In genomic region chr6:35343835-35344550, GRCh38 we compare ENCODE assay signal across 8 cellular contexts. TPM values are rescaled to one million over a fixed set of nuclear protein-coding genes. Genes with fewer than 3 reads are reported as not detected.
A peak's percentile ranks its signal among the peaks of the same experiment; 100 is the strongest.
DNase-seq lines count a peak whose midpoint lies in the region; ATAC-seq and TF ChIP-seq lines count a peak whose summit lies in the region.

No MANE protein-coding gene starts in this region.

- no peaks in the 10 kb centered on the region for H4K20me1 ChIP-seq in mammary epithelial cell (ENCODE audit: insufficient read depth, low read length)

- peak overlapping the region; percentile 94 for H3K9ac ChIP-seq in mammary epithelial cell (ENCODE audit: insufficient read depth, low read length)
- peak overlapping the region; percentile 90 for H3K9ac ChIP-seq in mucosa of stomach (ENCODE audit: low read length)

- H3K36me3 ChIP-seq in mammary epithelial cell (ENCODE audit: insufficient read depth, low read length) (peaks cover 5% of the 10 kb centered on the region), mucosa of stomach (ENCODE audit: control insufficient read depth, insufficient read depth, low read length) (peaks cover 5% of the 10 kb centered on the region), aorta (ENCODE audit: control insufficient read depth in 1 of 2, insufficient read depth in 2 of 2, low read length in 1 of 2) (peaks cover 0 to 12% of the 10 kb centered on the region in 2 donors)

- H3K4me1 ChIP-seq in right cardiac atrium (ENCODE audit: control insufficient read depth, insufficient read depth, low read length) (no peaks in the 10 kb centered on the region), mammary epithelial cell (ENCODE audit: insufficient read depth, low read length) (peaks cover 22% of the 10 kb centered on the region), mucosa of stomach (ENCODE audit: control insufficient read depth, insufficient read depth, low read length) (peaks cover 11% of the 10 kb centered on the region), aorta (ENCODE audit: control insufficient read depth in 1 of 2, insufficient read depth in 2 of 2, low read length in 2 of 2) (peaks cover 4% of the 10 kb centered on the region in 2 donors)

- H3K4me3 ChIP-seq in right cardiac atrium (ENCODE audit: low read length) (peak overlapping the region; percentile 77), mammary epithelial cell (replicated peaks in 1 of 3; ENCODE audit: insufficient read depth in 1 of 3, low read depth in 2 of 3, low read length in 3 of 3) (peak overlapping the region; percentile 63 to 73 (median 68)), mucosa of stomach (ENCODE audit: low read length) (peak overlapping the region; percentile 11), aorta (ENCODE audit: low read length in 2 of 2) (peak overlapping the region; percentile 76 to 85)

- H3K79me2 ChIP-seq in mammary epithelial cell (ENCODE audit: insufficient read depth, low read length): peaks cover 46% of the 10 kb centered on the region

- in situ Hi-C loops in mammary epithelial cell (cut with MboI; ENCODE audit: low sequenced_read_pairs in 2 of 2): loop anchor here (5.0 to 10.0 kb wide), 3 partner anchors 58 to 108 kb away; partner anchors contain the start of gene FANCE (in 1 of the 2)

- H3K4me2 ChIP-seq in mammary epithelial cell (ENCODE audit: insufficient read depth, low read depth, low read length): peak overlapping the region; percentile 81

- ATAC-seq in right cardiac atrium (no peak), left ventricle myocardium superior (no peak), aorta (ENCODE audit: low FRiP score) (no peak)

- CTCF ChIA-PET in mammary epithelial cell (lab: Charles Lee; ENCODE audit: low non-redundant PET): interaction anchor here (1.0 kb wide), 1 partner anchor 71 kb away, joined by 6 read pairs; no protein-coding TSS in a partner anchor

- no peak for DNase-seq in right cardiac atrium
- DNase-seq in left ventricle myocardium superior: no peak
- DNase-seq in mammary epithelial cell: no peak
- no peak for DNase-seq in aorta
- DNase-seq in stimulated activated CD4-positive, alpha-beta T cell treated with anti-CD3 and anti-CD28 coated beads, Interleukin-2, amount 100 ng/mL, for 24 hours: no peak
- no peak for DNase-seq in AML-193 (lab: John Stamatoyannopoulos, UW)
- DNase-seq in NCI-H82 (lab: John Stamatoyannopoulos, UW): no peak

- no peaks in the 10 kb centered on the region for H3K27me3 ChIP-seq in right cardiac atrium (ENCODE audit: control insufficient read depth, insufficient read depth)
- H3K27me3 ChIP-seq in mammary epithelial cell (ENCODE audit: insufficient read depth, low read length): no peaks in the 10 kb centered on the region
- H3K27me3 ChIP-seq in mucosa of stomach (ENCODE audit: control insufficient read depth, insufficient read depth, low read length): no peaks in the 10 kb centered on the region
- no peaks in the 10 kb centered on the region for H3K27me3 ChIP-seq in aorta (ENCODE audit: control insufficient read depth in 1 of 2, insufficient read depth in 2 of 2, low read length in 1 of 2)

- no TSS peak for BruUV-seq in mammary epithelial cell (replicated peaks; lab: Mats Ljungman, UMichigan)

- TF ChIP-seq CTCF in mammary epithelial cell (conservative IDR thresholded peaks at IDR 0.05 in 1 of 2, IDR thresholded peaks at IDR 0.05 in 1 of 2; ENCODE audit: extremely low read depth in 1 of 2, insufficient read depth in 1 of 2, low read depth in 1 of 2, low read length in 2 of 2): no peak

- H3K9me3 ChIP-seq in right cardiac atrium (ENCODE audit: control insufficient read depth, low read length) (no peaks in the 10 kb centered on the region), mammary epithelial cell (replicated peaks; ENCODE audit: insufficient read depth, low read length) (no peaks in the 10 kb centered on the region), mucosa of stomach (ENCODE audit: control insufficient read depth, low read length) (no peaks in the 10 kb centered on the region), aorta (ENCODE audit: control insufficient read depth, low read length) (no peaks in the 10 kb centered on the region)

- H2AFZ ChIP-seq in mammary epithelial cell (ENCODE audit: low read depth, low read length): peak overlapping the region; percentile 68

- dilution Hi-C loops in mammary epithelial cell (cut with HindIII; ENCODE audit: low sequenced_read_pairs): loop anchor here (5.0 to 10.0 kb wide), 4 partner anchors 33 to 231 kb away; no protein-coding TSS in a partner anchor

- WGBS in right cardiac atrium: 55% methylated on average over 6 of the region's 6 CpGs
- 20% methylated on average over 6 of the region's 6 CpGs for WGBS in mammary epithelial cell (ENCODE audit: low coverage, missing lambda C conversion rate)
- 29 to 37% methylated on average over 6 of the region's 6 CpGs for WGBS in aorta, 2 donors

- intact Hi-C loops in right cardiac atrium (cut with DNase I) (loop anchor here (2.0 to 10.0 kb wide), 6 partner anchors 68 to 108 kb away; partner anchors contain the start of gene FANCE (in 1 of the 4)), left ventricle myocardium superior (cut with micrococcal nuclease) (loop anchor here (5.0 kb wide), 1 partner anchor 103 kb away; no protein-coding TSS in a partner anchor), mammary epithelial cell (cut with micrococcal nuclease) (loop anchor here (1.0 to 5.0 kb wide), 2 partner anchors 57 to 393 kb away; partner anchors contain the start of gene ARMC12), aorta (cut with DNase I) (loop anchor here (2.0 kb wide), 3 partner anchors 33 to 107 kb away; no protein-coding TSS in a partner anchor)

- H3K27ac ChIP-seq in right cardiac atrium (ENCODE audit: low read length) (no peak overlapping the region), mammary epithelial cell (ENCODE audit: insufficient read depth, low read depth, low read length) (peak overlapping the region; percentile 77), aorta (ENCODE audit: low read depth in 1 of 2, low read length in 2 of 2) (no peak overlapping the region)

RNA-seq across cellular contexts. Expression of gene PPARD, which starts 1.6 kb away (rescaled TPM):
- total RNA-seq in right cardiac atrium: 10 to 100 TPM; 20.5 to 22.6 (median 21.3) TPM
- 21.2 TPM for polyA plus RNA-seq in right cardiac atrium
- 15.1 TPM for total RNA-seq in left ventricle myocardium superior
- total RNA-seq in mammary epithelial cell: 10 to 100 TPM in 1 of 2 donors, 1 to 10 TPM in 1; 6.8 to 47.1 TPM
- polyA plus RNA-seq in mammary epithelial cell: 21.6 TPM
- polyA minus RNA-seq in mammary epithelial cell: 33.6 TPM
- total RNA-seq in aorta: 10 to 100 TPM; 24.9 to 27.7 TPM
- 10 to 100 TPM in 1 of 2 donors, 1 to 10 TPM in 1; 5.9 to 16.7 TPM for polyA plus RNA-seq in aorta

RNA-seq across cellular contexts. Expression of gene DEF6, which starts 46.4 kb away (rescaled TPM):
- total RNA-seq in right cardiac atrium: 1 to 10 TPM; 2.2 to 3.6 (median 2.7) TPM
- polyA plus RNA-seq in right cardiac atrium: 1.3 TPM
- 1.8 TPM for total RNA-seq in left ventricle myocardium superior
- 10 to 100 TPM; 12.8 to 32.9 TPM for total RNA-seq in mammary epithelial cell
- 19.3 TPM for polyA plus RNA-seq in mammary epithelial cell
- 4.4 TPM for polyA minus RNA-seq in mammary epithelial cell
- total RNA-seq in aorta: 10 to 100 TPM in 1 of 2 donors, 1 to 10 TPM in 1; 9.9 to 13.0 TPM
- polyA plus RNA-seq in aorta: 1 to 10 TPM; 1.5 to 2.8 TPM

Comparison
In these comparisons a context has a peak if more than half of its experiments do, and no peak if none do; other contexts are left out.
1. H3K4me3 ChIP-seq: peak in every context shown above with its lines; median percentile 80 in aorta; 77 in right cardiac atrium; 68 in mammary epithelial cell; 11 in mucosa of stomach.